Comparison of ENCODE assay signal across 1 cellular context in genomic region chr6:154536255-154536654, GRCh38.
TF ChIP-seq lines count a peak whose summit lies in the region.

No MANE protein-coding gene starts in this region.

TF ChIP-seq in GM23338, 12 proteins besides CTCF, POLR2A, EP300 and RAD21 (continued from another document):
- TF ChIP-seq ETS1 (IDR thresholded peaks at IDR 0.05), result no peak
- no peak for TF ChIP-seq ZNF462 (CRISPR knock-in tag; IDR thresholded peaks at IDR 0.05)
- TF ChIP-seq JUNB (IDR thresholded peaks at IDR 0.05; ENCODE audit: unreplicated experiment), result no peak
- TF ChIP-seq EZH2phosphoT487 (IDR thresholded peaks at IDR 0.05; ENCODE audit: unreplicated experiment), result no peak
